ENCODE assay signal across 1 cellular context in the genomic region with DNA sequence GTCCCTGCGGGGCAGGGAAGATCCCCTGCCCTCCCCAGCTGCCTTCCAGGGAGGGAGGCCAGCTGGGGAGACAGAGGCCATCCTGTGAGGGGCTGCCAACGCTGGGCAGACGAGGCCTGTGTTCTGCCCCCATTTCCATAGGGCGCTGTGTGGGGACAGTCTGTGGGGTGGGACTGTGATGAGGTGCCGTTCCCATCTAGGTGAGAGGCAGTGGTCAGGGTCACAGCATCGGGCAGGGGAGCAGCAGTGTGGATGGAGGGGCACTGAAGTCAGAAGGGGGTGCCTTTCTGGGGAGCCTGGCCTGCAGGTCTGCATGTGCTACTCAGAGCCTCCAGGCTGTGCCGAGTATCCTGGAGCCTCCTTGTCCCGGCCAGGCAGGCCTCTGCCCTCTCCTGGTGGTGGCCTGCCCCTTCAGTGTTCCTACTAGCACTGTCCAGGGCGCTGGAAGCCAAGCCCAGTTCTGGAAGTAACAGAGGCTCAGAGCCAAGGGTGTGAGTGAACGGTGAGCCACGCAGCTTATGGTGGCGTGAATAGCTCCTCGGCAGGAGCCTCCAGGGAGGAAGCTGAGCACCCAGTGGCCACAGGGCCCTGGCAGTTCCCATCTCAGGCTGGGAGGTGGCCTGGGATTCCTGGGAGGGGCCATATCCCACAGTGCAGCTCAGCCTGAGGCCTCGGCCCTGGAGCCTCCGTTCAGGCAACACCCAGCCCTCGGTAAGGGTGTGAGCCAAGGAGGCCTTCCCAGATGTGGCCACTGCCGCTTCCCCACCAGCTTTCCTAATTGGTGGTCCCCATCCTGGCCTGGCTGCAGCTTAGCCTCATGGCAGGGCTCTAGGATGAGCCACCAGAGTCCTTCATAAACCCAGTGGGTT.
TF ChIP-seq lines count a peak whose summit lies in the region.

No MANE protein-coding gene starts in this region.

TF ChIP-seq in H1, 55 proteins besides CTCF, POLR2A, EP300 and RAD21:
- TF ChIP-seq SP4 (IDR thresholded peaks at IDR 0.05; ENCODE audit: low read length), result no peak
- TF ChIP-seq JUN (IDR thresholded peaks at IDR 0.05; ENCODE audit: low read depth, low read length), result no peak
